In genomic region chr15:80031841-80032240, GRCh38 we compare ENCODE assay signal across 9 cellular contexts. TPM values are rescaled to one million over a fixed set of nuclear protein-coding genes. Genes with fewer than 3 reads are reported as not detected.
DNase-seq lines count a peak whose midpoint lies in the region; ATAC-seq and TF ChIP-seq lines count a peak whose summit lies in the region.
"Had no signal": no experiment of that assay in that cellular context is flagged by ENCODE, and none has a peak within 500 bp of the region (broad histone marks: within the 10 kb centered on the region; RNA-seq: fewer than 3 reads in every experiment).

No MANE protein-coding gene starts in this region.

- TF ChIP-seq CTCF in upper lobe of right lung (IDR thresholded peaks at IDR 0.05): no peak

- peak overlapping the region in 3 of 10 donors; percentile 12 to 50 (median 38) for H3K27ac Mint-ChIP-seq in naive thymus-derived CD8-positive, alpha-beta T cell

- no peaks in the 10 kb centered on the region for H3K27me3 Mint-ChIP-seq in naive thymus-derived CD8-positive, alpha-beta T cell

- H3K36me3 Mint-ChIP-seq in naive thymus-derived CD8-positive, alpha-beta T cell: no peaks in the 10 kb centered on the region

- no peaks in the 10 kb centered on the region for H3K27me3 ChIP-seq in MG63
- H3K27me3 ChIP-seq in upper lobe of right lung: no peaks in the 10 kb centered on the region

- H3K36me3 ChIP-seq in MG63: no peaks in the 10 kb centered on the region
- H3K36me3 ChIP-seq in upper lobe of right lung: no peaks in the 10 kb centered on the region

- no peaks in the 10 kb centered on the region for H3K9me3 Mint-ChIP-seq in naive thymus-derived CD8-positive, alpha-beta T cell

- H3K4me3 Mint-ChIP-seq in naive thymus-derived CD8-positive, alpha-beta T cell: peak overlapping the region in 1 of 10 donors; percentile 30

- DNase-seq in NCI-H2107 treated with DMSO at 0.1 percent for 48 hours (lab: John Stamatoyannopoulos, UW; ENCODE audit: unreplicated experiment): peak; percentile 59
- no peak for DNase-seq in NCI-H2107 (lab: John Stamatoyannopoulos, UW)
- peak; percentile 85 for DNase-seq in MG63
- peak; percentile 32 for DNase-seq in RKO (ENCODE audit: low spot score)
- peak; percentile 53 for DNase-seq in left ventricle myocardium superior
- DNase-seq in upper lobe of right lung: no peak
- DNase-seq in naive thymus-derived CD8-positive, alpha-beta T cell: no peak
- no peak for DNase-seq in epidermal melanocyte (ENCODE audit: insufficient read length, low spot score)

- intact Hi-C loops in left ventricle myocardium superior (cut with micrococcal nuclease) (no loop called here), upper lobe of right lung (cut with DNase I) (no loop called here)

- peaks cover 9% of the 10 kb centered on the region for H3K4me1 ChIP-seq in upper lobe of right lung
- H3K4me1 ChIP-seq: parathyroid adenoma had no signal

- ATAC-seq in left ventricle myocardium superior (peak; percentile 85), upper lobe of right lung (no peak)
- no peak for ATAC-seq in naive thymus-derived CD8-positive, alpha-beta T cell

- H3K27ac ChIP-seq in upper lobe of right lung: no peak overlapping the region
- H3K27ac ChIP-seq: parathyroid adenoma had no signal

- peaks cover 0 to 19% (median 17%) of the 10 kb centered on the region in 4 donors for H3K4me1 Mint-ChIP-seq in naive thymus-derived CD8-positive, alpha-beta T cell

- H3K4me3 ChIP-seq in MG63 (no peak overlapping the region), upper lobe of right lung (no peak overlapping the region)

- POLR2A ChIA-PET in naive thymus-derived CD8-positive, alpha-beta T cell (lab: Charles Lee): no interaction called here

- H3K9me3 ChIP-seq in MG63: no peaks in the 10 kb centered on the region
- H3K9me3 ChIP-seq in upper lobe of right lung: no peaks in the 10 kb centered on the region

RNA-seq across cellular contexts. Expression of gene ZFAND6, which starts 27.6 kb away (rescaled TPM):
- 174 and 254 TPM in 2 replicates for total RNA-seq in MG63 (2014; rRNA removed; shearing (Covaris generic); ENCODE audit: low replicate concordance)
- total RNA-seq in left ventricle myocardium superior (67.6 TPM), upper lobe of right lung (79.5 TPM)
- 10 to 100 TPM; 70.4 to 71.9 TPM for total RNA-seq in naive thymus-derived CD8-positive, alpha-beta T cell
- polyA plus RNA-seq in naive thymus-derived CD8-positive, alpha-beta T cell: 100 to 1,000 TPM in 2 of 3 donors, 10 to 100 TPM in 1; 100.0 to 105 (median 104) TPM

Comparison
In these comparisons a context has a peak if more than half of its experiments do, and no peak if none do; other contexts are left out.
1. DNase-seq: peak in NCI-H2107 treated with DMSO at 0.1 percent for 48 hours (single experiment), MG63 (single experiment), RKO (single experiment) and left ventricle myocardium superior (single experiment); none in NCI-H2107 (single experiment), upper lobe of right lung (single experiment), naive thymus-derived CD8-positive, alpha-beta T cell (0 of 10) and epidermal melanocyte (single experiment).